In genomic region chr6:36350681-36351091, GRCh38 we compare ENCODE assay signal across 12 cellular contexts. TPM values are rescaled to one million over a fixed set of nuclear protein-coding genes. Genes with fewer than 3 reads are reported as not detected.
A peak's percentile ranks its signal among the peaks of the same experiment; 100 is the strongest.
DNase-seq lines count a peak whose midpoint lies in the region; ATAC-seq and TF ChIP-seq lines count a peak whose summit lies in the region.
"Had no signal": no experiment of that assay in that cellular context is flagged by ENCODE, and none has a peak within 500 bp of the region (broad histone marks: within the 10 kb centered on the region; RNA-seq: fewer than 3 reads in every experiment).

No MANE protein-coding gene starts in this region.

- no peaks in the 10 kb centered on the region for H3K36me3 ChIP-seq in IMR-90 (ENCODE audit: control insufficient read depth, insufficient read depth, low read length)

- H3K9me3 Mint-ChIP-seq in chondrocyte (ENCODE audit: low read depth): peaks cover 4% of the 10 kb centered on the region
- H3K9me3 Mint-ChIP-seq in mesothelial cell of epicardium: peaks cover 12% of the 10 kb centered on the region

- intact Hi-C loops in IMR-90 (cut with micrococcal nuclease): no loop called here

- no peak overlapping the region for H3K4me3 Mint-ChIP-seq in chondrocyte (ENCODE audit: unreplicated experiment)
- no peak overlapping the region for H3K4me3 Mint-ChIP-seq in mesothelial cell of epicardium

- no TSS peak for BruUV-seq in IMR-90 (replicated peaks; lab: Mats Ljungman, UMichigan)

- no peaks in the 10 kb centered on the region for H3K79me1 ChIP-seq in IMR-90 (ENCODE audit: low read depth in 1 of 2, low read length in 2 of 2)

- H3K4ac ChIP-seq in IMR-90 (ENCODE audit: low read depth, low read length): peak overlapping the region; percentile 15; the same call in 1 of the 2 replicates

- WGBS in IMR-90 (ENCODE audit: extremely low coverage in 2 of 2, insufficient read length in 1 of 2), 2 experiments: 24% methylated on average over 5 of the region's 9 CpGs; no CpG with 5 or more reads in 1 of the 2 experiments

- peaks cover 2% of the 10 kb centered on the region; the same call in 1 of the 2 replicates for H3K27me3 ChIP-seq in IMR-90 (ENCODE audit: control insufficient read depth, insufficient read depth, low read length)

- no peaks in the 10 kb centered on the region for H3K27me3 Mint-ChIP-seq in chondrocyte (ENCODE audit: low read depth)
- H3K27me3 Mint-ChIP-seq in mesothelial cell of epicardium (ENCODE audit: low read depth): no peaks in the 10 kb centered on the region

- H4K91ac ChIP-seq in IMR-90 (ENCODE audit: insufficient read depth, low read depth, low read length): no peak overlapping the region

- peaks cover 3% of the 10 kb centered on the region; the same call in 1 of the 2 replicates for H3K9me1 ChIP-seq in IMR-90 (ENCODE audit: insufficient read depth, low read length)

- 0 out of 2 replicates have a peak overlapping the region, but pooled peaks have one; percentile 2 for H3K18ac ChIP-seq in IMR-90 (ENCODE audit: low read depth, low read length)

- peak overlapping the region; percentile 10 for H3K4me2 ChIP-seq in IMR-90 (ENCODE audit: low read depth, low read length)

- H2BK120ac ChIP-seq in IMR-90 (ENCODE audit: low read depth, low read length): no peak overlapping the region

- H3K14ac ChIP-seq in IMR-90 (replicated peaks; ENCODE audit: low read depth, low read length): no peak overlapping the region; the same call in 1 of the 2 replicates

- H3K4me1 Mint-ChIP-seq in chondrocyte (ENCODE audit: low read depth) (peaks cover 20% of the 10 kb centered on the region), mesothelial cell of epicardium (peaks cover 44% of the 10 kb centered on the region)
- H3K4me1 Mint-ChIP-seq: naive B cell had no signal

- H2BK20ac ChIP-seq in IMR-90 (ENCODE audit: low read depth, low read length): no peak overlapping the region

- peak overlapping the region; percentile 6 for H2AK9ac ChIP-seq in IMR-90 (replicated peaks; ENCODE audit: low read depth, low read length, poor library complexity)

- H3K23ac ChIP-seq in IMR-90 (ENCODE audit: low read depth, low read length): no peak overlapping the region

- in situ Hi-C loops in IMR-90 (cut with MboI; ENCODE audit: low sequenced_read_pairs): no loop called here

- H2AFZ ChIP-seq in IMR-90 (replicated peaks; ENCODE audit: low read length, poor library complexity): peak overlapping the region; percentile 0

- H2BK15ac ChIP-seq in IMR-90 (ENCODE audit: low read depth, low read length): no peak overlapping the region

- H4K5ac ChIP-seq in IMR-90 (ENCODE audit: low read depth, low read length): no peak overlapping the region

- H3K9ac ChIP-seq in IMR-90 (ENCODE audit: low read depth, low read length): no peak overlapping the region

- dilution Hi-C loops in IMR-90 (cut with HindIII; ENCODE audit: low sequenced_read_pairs, unreplicated experiment): no loop called here

- CTCF ChIA-PET in AG04449 (lab: Yijun Ruan, JAX): interaction anchor here (8.2 to 18.5 kb wide), 3 partner anchors 10 to 49 kb away, joined by 102 to 332 read pairs (median 267); partner anchors contain the start of gene BNIP5
- CTCF ChIA-PET in IMR-90 (lab: Yijun Ruan, JAX): interaction anchor here (0.6 to 2.9 kb wide), 2 partner anchors 10 to 327 kb away, joined by 5 to 22 read pairs; no protein-coding TSS in a partner anchor

- no peak overlapping the region for H3K56ac ChIP-seq in IMR-90 (ENCODE audit: extremely low read depth, insufficient read depth, low read length)

- H2BK5ac ChIP-seq in IMR-90 (ENCODE audit: low read depth, low read length, poor library complexity, severe bottlenecking): peak overlapping the region; percentile 2

- TF ChIP-seq RAD21 in IMR-90 (IDR thresholded peaks at IDR 0.05; ENCODE audit: low read length): no peak

- H3K27ac ChIP-seq in IMR-90 (ENCODE audit: insufficient read depth, low read length): no peak overlapping the region

- no peak overlapping the region for H4K8ac ChIP-seq in IMR-90 (ENCODE audit: low read depth in 2 of 2, low read length in 2 of 2)

- POLR2A ChIA-PET in AG04449 (lab: Yijun Ruan, JAX) (interaction anchor here (0.5 to 1.6 kb wide), 3 partner anchors 10 to 21 kb away, joined by 3 to 7 read pairs (median 5); no protein-coding TSS in a partner anchor), IMR-90 (lab: Charles Lee; ENCODE audit: unreplicated experiment) (interaction anchor here (0.6 kb wide), 1 partner anchor 45 kb away, joined by 11 read pairs; no protein-coding TSS in a partner anchor)

- H4K20me1 ChIP-seq in IMR-90 (ENCODE audit: insufficient read depth, low read length): peaks cover 4% of the 10 kb centered on the region; the same call in 1 of the 2 replicates

- TF ChIP-seq CTCF in AG04449 (IDR thresholded peaks at IDR 0.05; ENCODE audit: insufficient read depth, low read length, missing control alignments) (no peak), IMR-90 (conservative IDR thresholded peaks at IDR 0.05; ENCODE audit: low read depth, low read length) (no peak), chondrocyte (IDR thresholded peaks at IDR 0.05) (no peak), mesothelial cell of epicardium (IDR thresholded peaks at IDR 0.05; ENCODE audit: unreplicated experiment) (no peak)

- H3K27ac Mint-ChIP-seq in chondrocyte (ENCODE audit: unreplicated experiment) (peak overlapping the region; percentile 42), mesothelial cell of epicardium (peak overlapping the region; percentile 79)

- peak; percentile 92 for ATAC-seq in IMR-90 (ENCODE audit: low read depth)

- peaks cover 11% of the 10 kb centered on the region for H3K4me1 ChIP-seq in IMR-90 (ENCODE audit: control insufficient read depth, insufficient read depth, low read length)

- H3K36me3 Mint-ChIP-seq in chondrocyte (ENCODE audit: low read depth): no peaks in the 10 kb centered on the region
- no peaks in the 10 kb centered on the region for H3K36me3 Mint-ChIP-seq in mesothelial cell of epicardium

- TF ChIP-seq POLR2A in IMR-90 (IDR thresholded peaks at IDR 0.05; ENCODE audit: low read depth, low read length): no peak

- H3K4me3 ChIP-seq in AG04449 (ENCODE audit: low read depth, low read length) (no peak overlapping the region), IMR-90 (ENCODE audit: insufficient read depth, low read depth, low read length) (no peak overlapping the region)

- DNase-seq in AG04449 (ENCODE audit: low read depth, low spot score) (peak; percentile 74), IMR-90 (peak; percentile 92), chondrocyte (ENCODE audit: low spot score) (no peak), mesothelial cell of epicardium (ENCODE audit: low spot score in 2 of 2, unreplicated experiment in 2 of 2) (no peak), DMS53 treated with DMSO at 0.1 percent for 48 hours (lab: John Stamatoyannopoulos, UW; ENCODE audit: unreplicated experiment) (no peak), COR-L47 (lab: John Stamatoyannopoulos, UW) (no peak), HuH-7.5 (ENCODE audit: low spot score) (no peak), activated T-cell treated with anti-CD3 and anti-CD28 coated beads for 4 hours (no peak)
- DNase-seq: activated T-cell treated with anti-CD3 and anti-CD28 coated beads, Interleukin-2, amount 50 U/mL, for 48 hours; naive B cell; NCI-H1436 had no signal

- H2AK5ac ChIP-seq in IMR-90 (ENCODE audit: low read depth, low read length): peak overlapping the region; percentile 36; the same call in 1 of the 2 replicates

- H3K9me3 ChIP-seq in IMR-90 (ENCODE audit: control insufficient read depth, insufficient read depth, low read length): no peaks in the 10 kb centered on the region
- H3K9me3 ChIP-seq: Caco-2 had no signal

TF ChIP-seq in IMR-90, 13 proteins besides CTCF, POLR2A, EP300 and RAD21:
- TF ChIP-seq BHLHE40 (IDR thresholded peaks at IDR 0.05; ENCODE audit: low read depth, low read length): peak; percentile 77
- TF ChIP-seq MXI1 (IDR thresholded peaks at IDR 0.05; ENCODE audit: borderline replicate concordance, low read depth, low read length): peak; percentile 75; the same call in 1 of the 2 replicates
- TF ChIP-seq, protein P1, sequence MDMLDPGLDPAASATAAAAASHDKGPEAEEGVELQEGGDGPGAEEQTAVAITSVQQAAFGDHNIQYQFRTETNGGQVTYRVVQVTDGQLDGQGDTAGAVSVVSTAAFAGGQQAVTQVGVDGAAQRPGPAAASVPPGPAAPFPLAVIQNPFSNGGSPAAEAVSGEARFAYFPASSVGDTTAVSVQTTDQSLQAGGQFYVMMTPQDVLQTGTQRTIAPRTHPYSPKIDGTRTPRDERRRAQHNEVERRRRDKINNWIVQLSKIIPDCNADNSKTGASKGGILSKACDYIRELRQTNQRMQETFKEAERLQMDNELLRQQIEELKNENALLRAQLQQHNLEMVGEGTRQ (IDR thresholded peaks at IDR 0.05; ENCODE audit: low read depth, low read length): 0 out of 2 replicates have a peak, but pooled peaks have one; percentile 13
- TF ChIP-seq CEBPB (IDR thresholded peaks at IDR 0.05; ENCODE audit: low read depth, low read length): no peak; the same call in 1 of the 2 replicates
- peak; percentile 92 for TF ChIP-seq FOS (IDR thresholded peaks at IDR 0.05; ENCODE audit: low read depth, low read length)
- no peak for TF ChIP-seq RFX5 (IDR thresholded peaks at IDR 0.05; ENCODE audit: low read depth, low read length)
- TF ChIP-seq RCOR1 (IDR thresholded peaks at IDR 0.05; ENCODE audit: insufficient replicate concordance, low read length): no peak
TF ChIP-seq in IMR-90: peak in this region for 4.

RNA-seq across cellular contexts. Expression of gene BNIP5, which starts 14.0 kb away (rescaled TPM):
- total RNA-seq in IMR-90 (2012; rRNA removed) (not detected in 2 replicates), chondrocyte (not detected in 3 replicates), mesothelial cell of epicardium (0.09 TPM in 1 of 3 replicates, not detected in the others)
- polyA plus RNA-seq in IMR-90 (2012; rRNA removed): not detected in 2 replicates
- polyA plus RNA-seq in IMR-90 (2012; cell fraction: cytosol; rRNA removed): not detected in 2 replicates
- polyA plus RNA-seq in IMR-90 (2012; cell fraction: nucleus; rRNA removed; ENCODE audit: low replicate concordance): not detected in 2 replicates

RNA-seq across cellular contexts. Expression of gene ETV7, which starts 36.8 kb away (rescaled TPM):
- total RNA-seq in IMR-90 (2012; rRNA removed): under 0.01 and 0.18 TPM in 2 replicates
- 0.17 and 0.19 TPM in 2 replicates for polyA plus RNA-seq in IMR-90 (2012; rRNA removed)
- polyA plus RNA-seq in IMR-90 (2012; cell fraction: cytosol; rRNA removed): 0.14 and 0.22 TPM in 2 replicates
- 0.16 and 0.19 TPM in 2 replicates for polyA plus RNA-seq in IMR-90 (2012; cell fraction: nucleus; rRNA removed; ENCODE audit: low replicate concordance)
- total RNA-seq in chondrocyte: not detected in 3 replicates
- 0.38 to 0.47 TPM (median 0.45 TPM) in 3 replicates for total RNA-seq in mesothelial cell of epicardium

Comparison
In these comparisons a context has a peak if more than half of its experiments do, and no peak if none do; other contexts are left out.
1. DNase-seq: peak in AG04449 (single experiment) and IMR-90 (single experiment); none in chondrocyte (single experiment), mesothelial cell of epicardium (0 of 2), DMS53 treated with DMSO at 0.1 percent for 48 hours (single experiment), COR-L47 (single experiment), HuH-7.5 (single experiment) and activated T-cell treated with anti-CD3 and anti-CD28 coated beads for 4 hours (single experiment).